Comparison of ENCODE assay signal across 20 cellular contexts in the genomic region with DNA sequence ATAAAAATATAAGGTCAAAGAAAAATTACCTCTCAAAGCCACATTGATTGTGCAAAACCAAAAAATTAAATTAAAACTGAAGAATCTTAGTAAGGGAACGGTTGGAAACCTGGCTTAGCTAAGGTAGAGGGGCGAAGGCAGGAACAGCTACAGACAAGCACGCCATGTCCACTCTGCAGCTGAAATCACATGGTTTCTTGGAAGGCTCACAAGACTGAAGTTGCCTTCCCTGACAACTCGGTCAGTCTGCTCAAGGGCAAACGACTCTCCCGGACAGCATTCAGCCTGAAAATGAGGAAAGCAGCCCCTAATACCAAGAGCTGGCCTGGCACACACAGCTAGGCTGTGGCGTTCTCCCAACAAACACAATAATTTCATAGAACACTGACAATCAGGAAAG. TPM values are rescaled to one million over a fixed set of nuclear protein-coding genes. Genes with fewer than 3 reads are reported as not detected.
"Had no signal": no experiment of that assay in that cellular context is flagged by ENCODE, and none has a peak within 500 bp of the region (broad histone marks: within the 10 kb centered on the region; RNA-seq: fewer than 3 reads in every experiment).

No MANE protein-coding gene starts in this region.

- H3K9me3 ChIP-seq: body of pancreas, mucosa of descending colon, psoas muscle, right lobe of liver, stomach had no signal

- H3K36me3 Mint-ChIP-seq: activated naive CD8-positive, alpha-beta T cell; immature natural killer cell had no signal

- ATAC-seq: activated T-cell treated with anti-CD3 and anti-CD28 coated beads, Interleukin-2, amount 50 U/mL, for 72 hours; mucosa of descending colon; naive thymus-derived CD8-positive, alpha-beta T cell; psoas muscle; right lobe of liver had no signal

- H3K27ac Mint-ChIP-seq: activated B cell treated with CpG ODN at 0.5 μM for 24 hours; activated CD4-positive, alpha-beta T cell treated with anti-CD3 and anti-CD28 coated beads, Interleukin-2, amount 10 ng/mL, durations not matched to agents 7 days and 5 days; activated naive CD8-positive, alpha-beta T cell; activated T-cell treated with anti-CD3 and anti-CD28 coated beads, Interleukin-2, amount 50 U/mL, for 72 hours; immature natural killer cell; naive thymus-derived CD8-positive, alpha-beta T cell had no signal

- H3K4me1 Mint-ChIP-seq: activated B cell treated with CpG ODN at 0.5 μM for 24 hours; activated CD4-positive, alpha-beta T cell treated with anti-CD3 and anti-CD28 coated beads, Interleukin-2, amount 10 ng/mL, durations not matched to agents 7 days and 5 days; immature natural killer cell; naive thymus-derived CD8-positive, alpha-beta T cell had no signal

- DNase-seq: activated B cell treated with CpG ODN at 0.5 μM for 24 hours; activated CD4-positive, alpha-beta T cell treated with anti-CD3 and anti-CD28 coated beads, Interleukin-2, amount 10 ng/mL, durations not matched to agents 7 days and 5 days; activated CD8-positive, alpha-beta memory T cell treated with anti-CD3 and anti-CD28 coated beads, Interleukin-2, amount 50 U/mL, for 48 hours; activated gamma-delta T cell treated with Interleukin-2 at 50 U/mL for 16 hours; activated T-cell treated with anti-CD3 and anti-CD28 coated beads, Interleukin-2, amount 50 U/mL, for 72 hours; central memory CD4-positive, alpha-beta T cell; effector memory CD4-positive, alpha-beta T cell; immature natural killer cell; mucosa of descending colon; naive thymus-derived CD8-positive, alpha-beta T cell; right lobe of liver; spleen; stomach had no signal

- H3K4me3 Mint-ChIP-seq: activated B cell treated with CpG ODN at 0.5 μM for 24 hours; activated CD4-positive, alpha-beta T cell treated with anti-CD3 and anti-CD28 coated beads, Interleukin-2, amount 10 ng/mL, durations not matched to agents 7 days and 5 days; activated naive CD8-positive, alpha-beta T cell; activated T-cell treated with anti-CD3 and anti-CD28 coated beads, Interleukin-2, amount 50 U/mL, for 72 hours; immature natural killer cell; naive thymus-derived CD8-positive, alpha-beta T cell had no signal

RNA-seq across cellular contexts. Expression of a gene that starts 22.7 kb away (rescaled TPM):
- total RNA-seq: activated B cell treated with CpG ODN at 0.5 μM for 24 hours; activated CD4-positive, alpha-beta T cell treated with anti-CD3 and anti-CD28 coated beads, Interleukin-2, amount 10 ng/mL, durations not matched to agents 7 days and 5 days; activated T-cell treated with anti-CD3 and anti-CD28 coated beads, Interleukin-2, amount 50 U/mL, for 72 hours; body of pancreas; foreskin keratinocyte; lung; mucosa of descending colon; naive thymus-derived CD8-positive, alpha-beta T cell; psoas muscle; right lobe of liver; spleen; stomach; T-helper 2 cell treated with Interferon-gamma antibody and Interleukin-4, amounts not matched to agents 100 ng/mL and 5 ng/mL, for 36 hours; ureter had no signal
- polyA plus RNA-seq: foreskin keratinocyte; immature natural killer cell; lung; naive thymus-derived CD8-positive, alpha-beta T cell; psoas muscle; spleen; stomach had no signal
